22 cellular contexts compared by ENCODE assay signal in genomic region chr6:160523223-160523622, GRCh38.
A peak's percentile ranks its signal among the peaks of the same experiment; 100 is the strongest.
DNase-seq lines count a peak whose midpoint lies in the region; ATAC-seq lines count a peak whose summit lies in the region.
"Had no signal": no experiment of that assay in that cellular context is flagged by ENCODE, and none has a peak within 500 bp of the region (broad histone marks: within the 10 kb centered on the region; RNA-seq: fewer than 3 reads in every experiment).

No MANE protein-coding gene starts in this region.

- peaks cover 50% of the 10 kb centered on the region for H3K27me3 Mint-ChIP-seq in activated CD4-positive, alpha-beta T cell treated with anti-CD3 and anti-CD28 coated beads, Interleukin-2, amount 10 ng/mL, durations not matched to agents 24 days and 14 days
- H3K27me3 Mint-ChIP-seq: progenitor cell of endocrine pancreas had no signal

- peak; percentile 21 to 44 for DNase-seq in activated CD4-positive, alpha-beta T cell treated with anti-CD3 and anti-CD28 coated beads, Interleukin-2, amount 50 U/mL, for 48 hours
- no peak for DNase-seq in activated CD4-positive, alpha-beta T cell treated with anti-CD3 and anti-CD28 coated beads, Interleukin-2, amount 10 ng/mL, durations not matched to agents 24 days and 14 days
- DNase-seq in stimulated activated CD4-positive, alpha-beta T cell treated with anti-CD3 and anti-CD28 coated beads, Interleukin-1b, Interleukin-23, amount 100 ng/mL, for 48 hours = peak; percentile 43
- DNase-seq in NOMO-1 treated with DMSO at 0.1 percent for 48 hours (lab: John Stamatoyannopoulos, UW; ENCODE audit: unreplicated experiment) = no peak
- no peak for DNase-seq in right cardiac atrium
- DNase-seq: activated CD4-positive, alpha-beta T cell treated with anti-CD3 and anti-CD28 coated beads, Interleukin-2, amount 50 U/mL, for 4 hours; activated gamma-delta T cell; foreskin fibroblast; kidney glomerular epithelial cell; NCI-H1436 treated with DMSO at 0.1 percent for 48 hours; NCI-H2227 treated with DMSO at 0.1 percent for 48 hours; nephron progenitor cell; RPMI8226; small intestine; uterus had no signal

- no peak overlapping the region for H3K27ac ChIP-seq in right cardiac atrium (ENCODE audit: low read length)
- H3K27ac ChIP-seq: BLaER1 treated with 17β-estradiol and CSF1 and Interleukin-3, amounts not matched to agents 10 nM and 100 nM; coronary artery; uterus had no signal

- no peaks in the 10 kb centered on the region for H3K27me3 ChIP-seq in right cardiac atrium (ENCODE audit: control insufficient read depth, insufficient read depth)
- H3K27me3 ChIP-seq: BLaER1 treated with 17β-estradiol and CSF1 and Interleukin-3, amounts not matched to agents 10 nM and 100 nM; uterus had no signal

- H3K4me1 Mint-ChIP-seq in activated CD4-positive, alpha-beta T cell treated with anti-CD3 and anti-CD28 coated beads, Interleukin-2, amount 10 ng/mL, durations not matched to agents 24 days and 14 days = peaks cover 28% of the 10 kb centered on the region

- H3K36me3 Mint-ChIP-seq in activated CD4-positive, alpha-beta T cell treated with anti-CD3 and anti-CD28 coated beads, Interleukin-2, amount 10 ng/mL, durations not matched to agents 24 days and 14 days (ENCODE audit: low read depth) = no peaks in the 10 kb centered on the region
- H3K36me3 Mint-ChIP-seq: brain had no signal

- no peak overlapping the region for H3K4me3 Mint-ChIP-seq in activated CD4-positive, alpha-beta T cell treated with anti-CD3 and anti-CD28 coated beads, Interleukin-2, amount 10 ng/mL, durations not matched to agents 24 days and 14 days
- H3K4me3 Mint-ChIP-seq: brain, nephron progenitor cell had no signal

- intact Hi-C loops in activated CD4-positive, alpha-beta T cell treated with anti-CD3 and anti-CD28 coated beads, Interleukin-2, amount 10 ng/mL, durations not matched to agents 24 days and 14 days (cut with micrococcal nuclease) = loop anchor here (5.0 kb wide), 1 partner anchor 849 kb away; no protein-coding TSS in a partner anchor
- intact Hi-C loops in right cardiac atrium (cut with DNase I) = no loop called here

- ATAC-seq in GM18520 (IDR thresholded peaks at IDR 0.05; ENCODE audit: unreplicated experiment) (peak; percentile 43), HG03342 (IDR thresholded peaks at IDR 0.05; ENCODE audit: unreplicated experiment) (peak; percentile 26), HG03571 (IDR thresholded peaks at IDR 0.05; ENCODE audit: unreplicated experiment) (no peak), right cardiac atrium (no peak)

- 94% methylated on average over 5 of the region's 5 CpGs for WGBS in right cardiac atrium

- no peak overlapping the region for H3K27ac Mint-ChIP-seq in activated CD4-positive, alpha-beta T cell treated with anti-CD3 and anti-CD28 coated beads, Interleukin-2, amount 10 ng/mL, durations not matched to agents 24 days and 14 days
- H3K27ac Mint-ChIP-seq: brain, nephron progenitor cell, progenitor cell of endocrine pancreas had no signal

- no peaks in the 10 kb centered on the region for H3K9me3 ChIP-seq in right cardiac atrium (ENCODE audit: control insufficient read depth, low read length)
- H3K9me3 ChIP-seq: uterus had no signal

- H3K4me3 ChIP-seq in right cardiac atrium (ENCODE audit: low read length) = no peak overlapping the region
- H3K4me3 ChIP-seq: BLaER1 treated with 17β-estradiol and CSF1 and Interleukin-3, amounts not matched to agents 10 nM and 100 nM; coronary artery; uterus had no signal

- no peaks in the 10 kb centered on the region for H3K9me3 Mint-ChIP-seq in activated CD4-positive, alpha-beta T cell treated with anti-CD3 and anti-CD28 coated beads, Interleukin-2, amount 10 ng/mL, durations not matched to agents 24 days and 14 days

- no peaks in the 10 kb centered on the region for H3K4me1 ChIP-seq in right cardiac atrium (ENCODE audit: control insufficient read depth, insufficient read depth, low read length)
- H3K4me1 ChIP-seq: uterus had no signal

Comparison
In these comparisons a context has a peak if more than half of its experiments do, and no peak if none do; other contexts are left out.
1. DNase-seq: peak in activated CD4-positive, alpha-beta T cell treated with anti-CD3 and anti-CD28 coated beads, Interleukin-2, amount 50 U/mL, for 48 hours (2 of 2) and stimulated activated CD4-positive, alpha-beta T cell treated with anti-CD3 and anti-CD28 coated beads, Interleukin-1b, Interleukin-23, amount 100 ng/mL, for 48 hours (single experiment); none in activated CD4-positive, alpha-beta T cell treated with anti-CD3 and anti-CD28 coated beads, Interleukin-2, amount 10 ng/mL, durations not matched to agents 24 days and 14 days (single experiment), NOMO-1 treated with DMSO at 0.1 percent for 48 hours (single experiment) and right cardiac atrium (0 of 3).
2. ATAC-seq: peak in GM18520 (single experiment) and HG03342 (single experiment); none in HG03571 (single experiment) and right cardiac atrium (0 of 2).